8 cellular contexts compared by ENCODE assay signal in the genomic region with DNA sequence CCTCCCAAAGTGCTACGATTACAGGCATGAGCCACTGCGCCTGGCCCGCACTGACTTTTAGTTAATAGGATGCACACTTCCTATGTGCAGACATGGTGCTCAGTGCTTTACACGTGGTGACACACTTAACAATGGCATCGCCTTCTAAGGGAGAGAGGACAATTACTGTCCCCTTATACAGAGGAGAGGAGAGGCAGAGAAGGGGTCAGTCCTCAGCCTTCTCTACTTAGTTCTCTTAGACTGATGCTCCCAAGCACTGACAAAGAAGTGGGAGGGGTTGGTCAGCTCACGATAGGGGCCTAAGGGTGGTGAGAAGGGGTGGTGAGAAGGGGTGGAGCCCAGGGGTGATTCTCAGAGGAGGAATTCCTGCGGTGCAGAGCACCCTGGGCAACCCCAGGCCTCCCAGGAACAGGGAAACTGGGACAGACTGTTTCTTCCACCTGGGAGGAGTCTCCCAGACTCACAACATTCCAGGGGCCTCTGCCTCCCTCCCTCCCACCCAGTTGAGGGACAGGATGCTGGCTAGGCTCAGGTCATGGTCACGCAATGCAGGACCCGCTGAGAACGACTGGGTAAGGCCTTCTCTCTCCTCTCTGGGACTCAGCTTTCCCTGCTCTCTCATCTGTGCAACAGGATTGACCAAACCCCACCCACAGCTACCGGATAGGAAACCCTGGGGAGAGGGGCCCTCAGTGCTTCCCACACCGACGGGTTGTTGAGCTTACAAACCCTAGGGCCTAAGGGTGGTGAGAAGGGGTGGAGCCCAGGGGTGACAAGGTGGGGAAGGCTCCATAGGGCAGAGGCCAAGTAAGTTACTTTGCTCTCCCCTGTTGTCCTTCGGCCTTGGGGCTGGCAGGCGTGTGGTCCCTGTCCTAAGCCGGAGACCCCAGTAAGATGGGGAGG. TPM values are rescaled to one million over a fixed set of nuclear protein-coding genes. Genes with fewer than 3 reads are reported as not detected.
DNase-seq lines count a peak whose midpoint lies in the region; ATAC-seq and TF ChIP-seq lines count a peak whose summit lies in the region.

No MANE protein-coding gene starts in this region.

- H3K4me1 Mint-ChIP-seq in activated CD4-positive, alpha-beta memory T cell treated with anti-CD3 and anti-CD28 coated beads for 36 hours (ENCODE audit: low read depth): peaks cover 33% of the 10 kb centered on the region

- CTCF ChIA-PET in HCT116 (lab: Charles Lee): interaction anchor here (1.0 to 2.1 kb wide), 2 partner anchors 14 kb away, joined by 3 to 7 read pairs; no protein-coding TSS in a partner anchor
- CTCF ChIA-PET in activated CD4-positive, alpha-beta memory T cell treated with anti-CD3 and anti-CD28 coated beads for 36 hours (lab: Charles Lee): interaction anchor here (0.6 to 8.2 kb wide), 4 partner anchors 10 to 107 kb away, joined by 3 to 80 read pairs (median 3); no protein-coding TSS in a partner anchor

- H3K27me3 ChIP-seq in HCT116 (ENCODE audit: insufficient read depth, low read length): no peaks in the 10 kb centered on the region

- no TSS peak for BruUV-seq in HCT116 (replicated peaks; lab: Mats Ljungman, UMichigan)

- H3K9ac ChIP-seq in HCT116 (ENCODE audit: low read length): peak overlapping the region; percentile 95

- H3K9me3 Mint-ChIP-seq in activated CD4-positive, alpha-beta memory T cell treated with anti-CD3 and anti-CD28 coated beads for 36 hours: no peaks in the 10 kb centered on the region

- peaks cover 62% of the 10 kb centered on the region for H3K79me2 ChIP-seq in HCT116 (ENCODE audit: insufficient read depth, low read length)

- H3K4me1 ChIP-seq in HCT116 (ENCODE audit: control insufficient read depth in 1 of 2, insufficient read depth in 2 of 2, low read length in 2 of 2): peaks cover 18 to 32% of the 10 kb centered on the region in 2 experiments

- no peaks in the 10 kb centered on the region for H3K9me3 ChIP-seq in HCT116 (ENCODE audit: control insufficient read depth in 1 of 2, insufficient read depth in 1 of 2, low read depth in 1 of 2, low read length in 2 of 2)

- TF ChIP-seq CTCF in HCT116 (IDR thresholded peaks at IDR 0.05 in 2 of 3, conservative IDR thresholded peaks at IDR 0.05 in 1 of 3; ENCODE audit: borderline replicate concordance in 1 of 3, insufficient read depth in 1 of 3, low read depth in 2 of 3, low read length in 2 of 3) (no peak), foreskin fibroblast (IDR thresholded peaks at IDR 0.05; ENCODE audit: low read depth, low read length) (no peak)

- peak overlapping the region; percentile 25 for H3K27ac Mint-ChIP-seq in activated CD4-positive, alpha-beta memory T cell treated with anti-CD3 and anti-CD28 coated beads for 36 hours

- no peaks in the 10 kb centered on the region for H3K36me3 Mint-ChIP-seq in activated CD4-positive, alpha-beta memory T cell treated with anti-CD3 and anti-CD28 coated beads for 36 hours

- intact Hi-C loops in HCT116 (cut with micrococcal nuclease): no loop called here
- intact Hi-C loops in activated CD4-positive, alpha-beta memory T cell treated with anti-CD3 and anti-CD28 coated beads for 36 hours (cut with micrococcal nuclease): no loop called here

- RAD21 ChIA-PET in HCT116 (lab: Charles Lee; ENCODE audit: low non-redundant PET in 1 of 2, low total read pairs in 2 of 2, uncharacterized antibody in 2 of 2, unreplicated experiment in 2 of 2): no interaction called here

- POLR2A ChIA-PET in HCT116 (lab: Charles Lee): interaction anchor here (1.8 kb wide), 1 partner anchor 10 kb away, joined by 4 read pairs; no protein-coding TSS in a partner anchor
- POLR2A ChIA-PET in activated CD4-positive, alpha-beta memory T cell treated with anti-CD3 and anti-CD28 coated beads for 36 hours (lab: Charles Lee): interaction anchor here (1.3 kb wide), 1 partner anchor 9 kb away, joined by 6 read pairs; a partner anchor contains a TSS

- H3K27ac ChIP-seq in HCT116 (ENCODE audit: low read depth, low read length): peak overlapping the region; percentile 97

- H3K4me3 ChIP-seq in HCT116 (replicated peaks in 1 of 2; ENCODE audit: low read depth in 1 of 2, low read length in 2 of 2): peak overlapping the region; percentile 78 to 95
- peak overlapping the region; percentile 85 to 88 for H3K4me3 ChIP-seq in foreskin fibroblast (ENCODE audit: low read depth in 1 of 2, low read length in 2 of 2)
- peak overlapping the region; percentile 90 for H3K4me3 ChIP-seq in skeletal muscle cell (ENCODE audit: low read depth, low read length)

- H3K4me3 Mint-ChIP-seq in activated CD4-positive, alpha-beta memory T cell treated with anti-CD3 and anti-CD28 coated beads for 36 hours: peak overlapping the region; percentile 79

- TF ChIP-seq RAD21 in HCT116 (IDR thresholded peaks at IDR 0.05; ENCODE audit: low read depth): no peak

- ATAC-seq in HCT116 (peak; percentile 25), GM19324 (IDR thresholded peaks at IDR 0.05; ENCODE audit: low FRiP score, unreplicated experiment) (no peak)

- no peaks in the 10 kb centered on the region for H4K20me1 ChIP-seq in HCT116 (ENCODE audit: insufficient read depth)

- TF ChIP-seq POLR2A in HCT116 (IDR thresholded peaks at IDR 0.05; ENCODE audit: borderline replicate concordance, extremely low read depth, insufficient read depth, insufficient read length): no peak

- DNase-seq in AG08395 (ENCODE audit: low spot score) (peak; percentile 72), HCT116 (ENCODE audit: low read depth, low spot score) (no peak), foreskin fibroblast (peak; percentile 80 to 88), skeletal muscle cell (ENCODE audit: low read depth) (peak; percentile 39), cerebellar nuclear complex (lab: John Stamatoyannopoulos, UW) (no peak), anterior cingulate cortex (lab: John Stamatoyannopoulos, UW) (no peak)
- DNase-seq in activated CD4-positive, alpha-beta memory T cell treated with anti-CD3 and anti-CD28 coated beads for 36 hours: peak; percentile 39

- peaks cover 0 to 7% of the 10 kb centered on the region in 2 experiments; a peak in 1 of 4 replicates for H3K36me3 ChIP-seq in HCT116 (ENCODE audit: control insufficient read depth in 1 of 2, insufficient read depth in 2 of 2, low read length in 2 of 2)

- no peak overlapping the region for H2AFZ ChIP-seq in HCT116 (ENCODE audit: low read depth, low read length, poor library complexity, severe bottlenecking)

- H3K9me2 ChIP-seq in HCT116 (ENCODE audit: insufficient read depth): no peaks in the 10 kb centered on the region

- no peaks in the 10 kb centered on the region for H3K27me3 Mint-ChIP-seq in activated CD4-positive, alpha-beta memory T cell treated with anti-CD3 and anti-CD28 coated beads for 36 hours

- H3K4me2 ChIP-seq in HCT116 (ENCODE audit: low read length): peak overlapping the region; percentile 99

TF ChIP-seq in HCT116, 20 proteins besides CTCF, POLR2A, EP300 and RAD21:
- no peak for TF ChIP-seq JUND (IDR thresholded peaks at IDR 0.05)
- TF ChIP-seq, protein P1, sequence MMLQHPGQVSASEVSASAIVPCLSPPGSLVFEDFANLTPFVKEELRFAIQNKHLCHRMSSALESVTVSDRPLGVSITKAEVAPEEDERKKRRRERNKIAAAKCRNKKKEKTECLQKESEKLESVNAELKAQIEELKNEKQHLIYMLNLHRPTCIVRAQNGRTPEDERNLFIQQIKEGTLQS (IDR thresholded peaks at IDR 0.05): no peak
- TF ChIP-seq, protein P2, sequence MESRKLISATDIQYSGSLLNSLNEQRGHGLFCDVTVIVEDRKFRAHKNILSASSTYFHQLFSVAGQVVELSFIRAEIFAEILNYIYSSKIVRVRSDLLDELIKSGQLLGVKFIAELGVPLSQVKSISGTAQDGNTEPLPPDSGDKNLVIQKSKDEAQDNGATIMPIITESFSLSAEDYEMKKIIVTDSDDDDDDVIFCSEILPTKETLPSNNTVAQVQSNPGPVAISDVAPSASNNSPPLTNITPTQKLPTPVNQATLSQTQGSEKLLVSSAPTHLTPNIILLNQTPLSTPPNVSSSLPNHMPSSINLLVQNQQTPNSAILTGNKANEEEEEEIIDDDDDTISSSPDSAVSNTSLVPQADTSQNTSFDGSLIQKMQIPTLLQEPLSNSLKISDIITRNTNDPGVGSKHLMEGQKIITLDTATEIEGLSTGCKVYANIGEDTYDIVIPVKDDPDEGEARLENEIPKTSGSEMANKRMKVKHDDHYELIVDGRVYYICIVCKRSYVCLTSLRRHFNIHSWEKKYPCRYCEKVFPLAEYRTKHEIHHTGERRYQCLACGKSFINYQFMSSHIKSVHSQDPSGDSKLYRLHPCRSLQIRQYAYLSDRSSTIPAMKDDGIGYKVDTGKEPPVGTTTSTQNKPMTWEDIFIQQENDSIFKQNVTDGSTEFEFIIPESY (IDR thresholded peaks at IDR 0.05; ENCODE audit: extremely low read depth, insufficient replicate concordance, low read length): no peak
- TF ChIP-seq TCF7L2 (IDR thresholded peaks at IDR 0.05; ENCODE audit: borderline replicate concordance, extremely low read depth, insufficient read depth, insufficient read length): no peak
- no peak for TF ChIP-seq SRF (IDR thresholded peaks at IDR 0.05; ENCODE audit: low read depth)

RNA-seq across cellular contexts. Expression of a gene that starts 1.6 kb away (rescaled TPM):
- 35.1 TPM for total RNA-seq in HCT116 (2021; ENCODE audit: unreplicated experiment)
- 31.4 and 31.8 TPM in 2 replicates for polyA plus RNA-seq in HCT116 (2012)
- 10 to 100 TPM; 18.7 to 20.9 TPM for total RNA-seq in activated CD4-positive, alpha-beta memory T cell treated with anti-CD3 and anti-CD28 coated beads for 36 hours

RNA-seq across cellular contexts. Expression of a gene that starts 9.3 kb away (rescaled TPM):
- 145 TPM for total RNA-seq in HCT116 (2021; ENCODE audit: unreplicated experiment)
- polyA plus RNA-seq in HCT116 (2012): 88.8 and 90.6 TPM in 2 replicates
- total RNA-seq in activated CD4-positive, alpha-beta memory T cell treated with anti-CD3 and anti-CD28 coated beads for 36 hours: 100 to 1,000 TPM; 216 to 218 TPM

RNA-seq across cellular contexts. Expression of a gene that starts 40.1 kb away (rescaled TPM):
- 5.7 TPM for total RNA-seq in HCT116 (2021; ENCODE audit: unreplicated experiment)
- polyA plus RNA-seq in HCT116 (2012): 4.4 and 5.2 TPM in 2 replicates
- 1 to 10 TPM; 1.2 to 1.3 TPM for total RNA-seq in activated CD4-positive, alpha-beta memory T cell treated with anti-CD3 and anti-CD28 coated beads for 36 hours

Comparison
In these comparisons a context has a peak if more than half of its experiments do, and no peak if none do; other contexts are left out.
1. DNase-seq: peak in AG08395 (single experiment), activated CD4-positive, alpha-beta memory T cell treated with anti-CD3 and anti-CD28 coated beads for 36 hours (single experiment), foreskin fibroblast (2 of 2) and skeletal muscle cell (single experiment); none in HCT116 (single experiment), cerebellar nuclear complex (0 of 2) and anterior cingulate cortex (0 of 58).
2. Peak in every context shown above with its lines, with median percentiles within 50 percentile points of each other: H3K4me3 ChIP-seq.